Comparison of ENCODE assay signal across 11 cellular contexts in genomic region chr3:15272431-15273196, GRCh38. TPM values are rescaled to one million over a fixed set of nuclear protein-coding genes. Genes with fewer than 3 reads are reported as not detected.
DNase-seq lines count a peak whose midpoint lies in the region; ATAC-seq and TF ChIP-seq lines count a peak whose summit lies in the region.
"Had no signal": no experiment of that assay in that cellular context is flagged by ENCODE, and none has a peak within 500 bp of the region (broad histone marks: within the 10 kb centered on the region; RNA-seq: fewer than 3 reads in every experiment).

No MANE protein-coding gene starts in this region.

- no peak overlapping the region for H3K4me3 ChIP-seq in H7 (ENCODE audit: insufficient read depth, low read depth, low read length)
- H3K4me3 ChIP-seq in naive thymus-derived CD4-positive, alpha-beta T cell (ENCODE audit: low read length): no peak overlapping the region
- H3K4me3 ChIP-seq in foreskin fibroblast (ENCODE audit: low read depth in 1 of 2, low read length in 2 of 2): no peak overlapping the region

- no peaks in the 10 kb centered on the region for H3K27me3 Mint-ChIP-seq in CD4-positive, alpha-beta T cell
- peaks cover 10% of the 10 kb centered on the region for H3K27me3 Mint-ChIP-seq in activated naive CD8-positive, alpha-beta T cell treated with anti-CD3 and anti-CD28 coated beads, Interleukin-2, amount 50 U/mL, for 24 hours
- peaks cover 0 to 3% (median 0%) of the 10 kb centered on the region in 5 donors for H3K27me3 Mint-ChIP-seq in naive thymus-derived CD4-positive, alpha-beta T cell

- H3K4me1 ChIP-seq in naive thymus-derived CD4-positive, alpha-beta T cell (ENCODE audit: control insufficient read depth in 2 of 2, insufficient read depth in 2 of 2, low read length in 2 of 2): peaks cover 72 to 77% of the 10 kb centered on the region in 2 donors

- H3K27ac ChIP-seq in CD4-positive, alpha-beta T cell (ENCODE audit: low read depth, low read length): peak overlapping the region; percentile 68
- peak overlapping the region; percentile 77 for H3K27ac ChIP-seq in naive thymus-derived CD4-positive, alpha-beta T cell (ENCODE audit: low read depth, low read length)

- no peak for TF ChIP-seq CTCF in CD4-positive, alpha-beta T cell (IDR thresholded peaks at IDR 0.05)
- TF ChIP-seq CTCF in foreskin fibroblast (IDR thresholded peaks at IDR 0.05; ENCODE audit: low read depth, low read length): no peak

- DNase-seq in CD4-positive, alpha-beta T cell: no peak
- DNase-seq in H7 (peak; percentile 72), NCI-H1048 (lab: John Stamatoyannopoulos, UW) (no peak), foreskin fibroblast (no peak)
- DNase-seq in activated naive CD8-positive, alpha-beta T cell treated with anti-CD3 and anti-CD28 coated beads, Interleukin-2, amount 50 U/mL, for 24 hours: no peak
- peak in 1 of 9 donors; percentile 8 for DNase-seq in naive thymus-derived CD4-positive, alpha-beta T cell
- DNase-seq: Karpas-422 had no signal

- H3K9me3 Mint-ChIP-seq in CD4-positive, alpha-beta T cell: no peaks in the 10 kb centered on the region
- no peaks in the 10 kb centered on the region for H3K9me3 Mint-ChIP-seq in activated naive CD8-positive, alpha-beta T cell treated with anti-CD3 and anti-CD28 coated beads, Interleukin-2, amount 50 U/mL, for 24 hours
- no peaks in the 10 kb centered on the region for H3K9me3 Mint-ChIP-seq in naive thymus-derived CD4-positive, alpha-beta T cell
- H3K9me3 Mint-ChIP-seq: neural crest cell had no signal

- intact Hi-C loops in CD4-positive, alpha-beta T cell (cut with DNase I, micrococcal nuclease): loop anchor here in 1 of 2 experiments (1.0 to 5.0 kb wide), 3 partner anchors 20 to 48 kb away; no protein-coding TSS in a partner anchor
- intact Hi-C loops in naive thymus-derived CD4-positive, alpha-beta T cell (cut with micrococcal nuclease): loop anchor here (1.0 kb wide), 4 partner anchors 20 to 66 kb away; partner anchors contain the start of genes CAPN7 (in 1 of the 2) and SH3BP5 (in 1 of the 2)

- H3K36me3 ChIP-seq in H7 (replicated peaks; ENCODE audit: control insufficient read depth, insufficient read depth, low read length): no peaks in the 10 kb centered on the region
- H3K36me3 ChIP-seq in naive thymus-derived CD4-positive, alpha-beta T cell (ENCODE audit: control insufficient read depth in 2 of 3, insufficient read depth in 3 of 3, low read length in 3 of 3): peaks cover 0 to 5% (median 0%) of the 10 kb centered on the region in 3 experiments

- no peak for ATAC-seq in CD4-positive, alpha-beta T cell (ENCODE audit: poor library complexity)
- no peak for ATAC-seq in activated naive CD8-positive, alpha-beta T cell treated with anti-CD3 and anti-CD28 coated beads, Interleukin-2, amount 50 U/mL, for 24 hours
- ATAC-seq in naive thymus-derived CD4-positive, alpha-beta T cell: no peak
- no peak for ATAC-seq in GM18873 (IDR thresholded peaks at IDR 0.05; ENCODE audit: low FRiP score, unreplicated experiment)
- ATAC-seq in HG03354 (IDR thresholded peaks at IDR 0.05; ENCODE audit: poor library complexity, severe bottlenecking, unreplicated experiment): no peak
- ATAC-seq: Panc1 had no signal

- CTCF ChIA-PET in CD4-positive, alpha-beta T cell (lab: Charles Lee): interaction anchor here (0.6 to 17.1 kb wide), 4 partner anchors 19 to 65 kb away, joined by 3 to 163 read pairs (median 4); partner anchors contain the start of gene SH3BP5
- CTCF ChIA-PET in naive thymus-derived CD4-positive, alpha-beta T cell (lab: Charles Lee): interaction anchor here (1.1 kb wide), 1 partner anchor 60 kb away, joined by 10 read pairs; the partner anchor contains the start of gene SH3BP5

- peaks cover 86% of the 10 kb centered on the region for H3K4me1 Mint-ChIP-seq in CD4-positive, alpha-beta T cell (ENCODE audit: low read depth)
- H3K4me1 Mint-ChIP-seq in activated naive CD8-positive, alpha-beta T cell treated with anti-CD3 and anti-CD28 coated beads, Interleukin-2, amount 50 U/mL, for 24 hours: peaks cover 77% of the 10 kb centered on the region
- peaks cover 62 to 92% (median 84%) of the 10 kb centered on the region in 7 donors for H3K4me1 Mint-ChIP-seq in naive thymus-derived CD4-positive, alpha-beta T cell

- H3K27me3 ChIP-seq in CD4-positive, alpha-beta T cell (ENCODE audit: control insufficient read depth, insufficient read depth, low read length): no peaks in the 10 kb centered on the region
- no peaks in the 10 kb centered on the region for H3K27me3 ChIP-seq in H7 (ENCODE audit: control insufficient read depth, insufficient read depth, low read length)
- H3K27me3 ChIP-seq in naive thymus-derived CD4-positive, alpha-beta T cell (ENCODE audit: control insufficient read depth in 2 of 2, insufficient read depth in 2 of 2, low read length in 2 of 2): no peaks in the 10 kb centered on the region

- H3K27ac Mint-ChIP-seq in CD4-positive, alpha-beta T cell: peak overlapping the region; percentile 89
- H3K27ac Mint-ChIP-seq in activated naive CD8-positive, alpha-beta T cell treated with anti-CD3 and anti-CD28 coated beads, Interleukin-2, amount 50 U/mL, for 24 hours: peak overlapping the region; percentile 53
- H3K27ac Mint-ChIP-seq in naive thymus-derived CD4-positive, alpha-beta T cell: peak overlapping the region; percentile 87 to 95 (median 93)

- H3K36me3 Mint-ChIP-seq in CD4-positive, alpha-beta T cell (ENCODE audit: low read depth): peaks cover 24% of the 10 kb centered on the region
- peaks cover 2% of the 10 kb centered on the region for H3K36me3 Mint-ChIP-seq in activated naive CD8-positive, alpha-beta T cell treated with anti-CD3 and anti-CD28 coated beads, Interleukin-2, amount 50 U/mL, for 24 hours (ENCODE audit: low read depth)
- H3K36me3 Mint-ChIP-seq in naive thymus-derived CD4-positive, alpha-beta T cell: peaks cover 0 to 34% (median 5%) of the 10 kb centered on the region in 5 donors

- POLR2A ChIA-PET in CD4-positive, alpha-beta T cell (lab: Charles Lee): interaction anchor here (0.9 to 3.0 kb wide), 14 partner anchors 9 to 73 kb away, joined by 3 to 24 read pairs (median 6); partner anchors contain the start of genes CAPN7 and SH3BP5
- POLR2A ChIA-PET in naive thymus-derived CD4-positive, alpha-beta T cell (lab: Charles Lee): interaction anchor here (0.9 to 1.9 kb wide), 4 partner anchors 12 to 78 kb away, joined by 3 to 17 read pairs (median 3); no protein-coding TSS in a partner anchor

- H3K4me3 Mint-ChIP-seq in CD4-positive, alpha-beta T cell: peak overlapping the region; percentile 30
- H3K4me3 Mint-ChIP-seq in activated naive CD8-positive, alpha-beta T cell treated with anti-CD3 and anti-CD28 coated beads, Interleukin-2, amount 50 U/mL, for 24 hours: no peak overlapping the region
- peak overlapping the region; percentile 9 to 91 (median 78) for H3K4me3 Mint-ChIP-seq in naive thymus-derived CD4-positive, alpha-beta T cell
- H3K4me3 Mint-ChIP-seq: neural crest cell had no signal

- H3K9me3 ChIP-seq in CD4-positive, alpha-beta T cell (ENCODE audit: control insufficient read depth, low read length): no peaks in the 10 kb centered on the region
- H3K9me3 ChIP-seq in naive thymus-derived CD4-positive, alpha-beta T cell (ENCODE audit: control insufficient read depth in 2 of 3, low read length in 3 of 3): no peaks in the 10 kb centered on the region

RNA-seq across cellular contexts. Expression of gene SH3BP5, which starts 59.8 kb away (rescaled TPM):
- total RNA-seq in CD4-positive, alpha-beta T cell: 10 to 100 TPM; 16.8 to 17.7 TPM
- total RNA-seq in H7 (2014; rRNA removed; shearing (Covaris generic)): 8.0 and 10.0 TPM in 2 replicates
- total RNA-seq in naive thymus-derived CD4-positive, alpha-beta T cell: 10 to 100 TPM; 18.5 to 64.7 (median 39.5) TPM
- 10 to 100 TPM; 38.2 to 49.6 TPM for polyA plus RNA-seq in naive thymus-derived CD4-positive, alpha-beta T cell
